Comparison of ENCODE assay signal across 13 cellular contexts in genomic region chr10:81215498-81215897, GRCh38.
"Had no signal": no experiment of that assay in that cellular context is flagged by ENCODE, and none has a peak within 500 bp of the region (broad histone marks: within the 10 kb centered on the region; RNA-seq: fewer than 3 reads in every experiment).

No MANE protein-coding gene starts in this region.

- H3K27me3 Mint-ChIP-seq: activated naive CD8-positive, alpha-beta T cell treated with anti-CD3 and anti-CD28 coated beads, Interleukin-2, amount 50 U/mL, for 24 hours; dendritic cell treated with granulocyte-macrophage colony-stimulating factor and Interleukin-4, amounts not matched to agents 40 ng/mL and 50 ng/mL, for 4 days; effector memory CD8-positive, alpha-beta T cell; natural killer cell treated with Interleukin-12 subunit alpha and Interleukin-12 subunit beta and Interleukin-15 and Interleukin-18, amount 100 ng/mL, for 72 hours; stimulated activated naive CD8-positive, alpha-beta T cell treated with anti-CD3 and anti-CD28 coated beads, Interleukin-15, Interleukin-2, amounts not matched to agents 100 ng/mL and 50 ng/mL, for 24 hours had no signal

- H3K4me1 Mint-ChIP-seq: activated naive CD8-positive, alpha-beta T cell treated with anti-CD3 and anti-CD28 coated beads, Interleukin-2, amount 50 U/mL, for 24 hours had no signal

- H3K27ac Mint-ChIP-seq: activated naive CD8-positive, alpha-beta T cell treated with anti-CD3 and anti-CD28 coated beads, Interleukin-2, amount 50 U/mL, for 24 hours; activated T-helper 1 cell treated with anti-CD3 and anti-CD28 coated beads, Interleukin-12 subunit alpha, Interleukin-12 subunit beta, Interleukin-2, Interleukin-4 antibody, amounts not matched to agents 30 ng/mL and 10 ng/mL and 1 ng/mL, durations not matched to agents 14 hours and 24 hours and 36 hours; dendritic cell treated with granulocyte-macrophage colony-stimulating factor and Interleukin-4, amounts not matched to agents 40 ng/mL and 50 ng/mL, for 4 days; effector memory CD8-positive, alpha-beta T cell; natural killer cell treated with Interleukin-12 subunit alpha and Interleukin-12 subunit beta and Interleukin-15 and Interleukin-18, amount 100 ng/mL, for 72 hours; stimulated activated naive CD8-positive, alpha-beta T cell treated with anti-CD3 and anti-CD28 coated beads, Interleukin-15, Interleukin-2, amounts not matched to agents 100 ng/mL and 50 ng/mL, for 24 hours had no signal

- H3K9me3 Mint-ChIP-seq: activated naive CD8-positive, alpha-beta T cell treated with anti-CD3 and anti-CD28 coated beads, Interleukin-2, amount 50 U/mL, for 24 hours; activated T-helper 1 cell treated with anti-CD3 and anti-CD28 coated beads, Interleukin-12 subunit alpha, Interleukin-12 subunit beta, Interleukin-2, Interleukin-4 antibody, amounts not matched to agents 30 ng/mL and 10 ng/mL and 1 ng/mL, durations not matched to agents 14 hours and 24 hours and 36 hours; dendritic cell treated with granulocyte-macrophage colony-stimulating factor and Interleukin-4, amounts not matched to agents 40 ng/mL and 50 ng/mL, for 4 days; stimulated activated naive CD8-positive, alpha-beta T cell treated with anti-CD3 and anti-CD28 coated beads, Interleukin-15, Interleukin-2, amounts not matched to agents 100 ng/mL and 50 ng/mL, for 24 hours had no signal

- DNase-seq: activated CD4-positive, alpha-beta T cell treated with anti-CD3 and anti-CD28 coated beads for 4 hours; activated naive CD4-positive, alpha-beta T cell; activated naive CD8-positive, alpha-beta T cell treated with anti-CD3 and anti-CD28 coated beads, Interleukin-2, amount 50 U/mL, for 24 hours; effector memory CD8-positive, alpha-beta T cell; hypothalamus; nucleus accumbens; stimulated activated CD4-positive, alpha-beta T cell treated with anti-CD3 and anti-CD28 coated beads, Interleukin-15, amount 100 ng/mL, for 24 hours; stimulated activated CD4-positive, alpha-beta T cell treated with anti-CD3 and anti-CD28 coated beads, Interleukin-4, amount 100 ng/mL, for 24 hours; T-helper 1 cell had no signal

- H3K36me3 Mint-ChIP-seq: natural killer cell treated with Interleukin-12 subunit alpha and Interleukin-12 subunit beta and Interleukin-15 and Interleukin-18, amount 100 ng/mL, for 72 hours had no signal

- H3K4me3 Mint-ChIP-seq: activated naive CD8-positive, alpha-beta T cell treated with anti-CD3 and anti-CD28 coated beads, Interleukin-2, amount 50 U/mL, for 24 hours; activated T-helper 1 cell treated with anti-CD3 and anti-CD28 coated beads, Interleukin-12 subunit alpha, Interleukin-12 subunit beta, Interleukin-2, Interleukin-4 antibody, amounts not matched to agents 30 ng/mL and 10 ng/mL and 1 ng/mL, durations not matched to agents 14 hours and 24 hours and 36 hours; dendritic cell treated with granulocyte-macrophage colony-stimulating factor and Interleukin-4, amounts not matched to agents 40 ng/mL and 50 ng/mL, for 4 days; effector memory CD8-positive, alpha-beta T cell; natural killer cell treated with Interleukin-12 subunit alpha and Interleukin-12 subunit beta and Interleukin-15 and Interleukin-18, amount 100 ng/mL, for 72 hours; stimulated activated naive CD8-positive, alpha-beta T cell treated with anti-CD3 and anti-CD28 coated beads, Interleukin-15, Interleukin-2, amounts not matched to agents 100 ng/mL and 50 ng/mL, for 24 hours had no signal
